8 cellular contexts compared by ENCODE assay signal in genomic region chr1:46303872-46304326, GRCh38. TPM values are rescaled to one million over a fixed set of nuclear protein-coding genes. Genes with fewer than 3 reads are reported as not detected.
DNase-seq lines count a peak whose midpoint lies in the region; ATAC-seq and TF ChIP-seq lines count a peak whose summit lies in the region.

No MANE protein-coding gene starts in this region.

- H3K36me3 Mint-ChIP-seq in CD14-positive monocyte, result peaks cover 2 to 19% of the 10 kb centered on the region in 2 donors
- peaks cover 9% of the 10 kb centered on the region for H3K36me3 Mint-ChIP-seq in natural killer cell treated with Interleukin-12 subunit alpha and Interleukin-12 subunit beta and Interleukin-15 and Interleukin-18, amount 100 ng/mL, for 72 hours

- H3K4me3 Mint-ChIP-seq in CD14-positive monocyte, result peak overlapping the region; percentile 97 to 99
- H3K4me3 Mint-ChIP-seq in natural killer cell treated with Interleukin-12 subunit alpha and Interleukin-12 subunit beta and Interleukin-15 and Interleukin-18, amount 100 ng/mL, for 72 hours, result peak overlapping the region; percentile 99

- TF ChIP-seq CTCF in CD14-positive monocyte (IDR thresholded peaks at IDR 0.05), result no peak
- TF ChIP-seq CTCF in LNCaP clone FGC (IDR thresholded peaks at IDR 0.05; ENCODE audit: control insufficient read depth, extremely low read depth, insufficient read depth), result 0 out of 2 replicates have a peak, but pooled peaks have one; percentile 7
- peak in 1 of 56 donors; percentile 7 for TF ChIP-seq CTCF in dorsolateral prefrontal cortex (IDR thresholded peaks at IDR 0.05 in 54 of 56, conservative IDR thresholded peaks at IDR 0.05 in 2 of 56; ENCODE audit: low read depth in 1 of 56, partially characterized antibody in 56 of 56)

- H3K27ac ChIP-seq in dorsolateral prefrontal cortex, result peak overlapping the region; percentile 58 to 99 (median 96)

- H3K27ac Mint-ChIP-seq in CD14-positive monocyte, result peak overlapping the region; percentile 94 to 99 (median 95)
- H3K27ac Mint-ChIP-seq in natural killer cell treated with Interleukin-12 subunit alpha and Interleukin-12 subunit beta and Interleukin-15 and Interleukin-18, amount 100 ng/mL, for 72 hours, result peak overlapping the region; percentile 95 to 98

- no peaks in the 10 kb centered on the region for H3K27me3 ChIP-seq in dorsolateral prefrontal cortex

- peak overlapping the region; percentile 91 for H3K4me3 ChIP-seq in LNCaP clone FGC (ENCODE audit: low read depth, low read length)
- peak overlapping the region; percentile 63 to 99 (median 93) for H3K4me3 ChIP-seq in dorsolateral prefrontal cortex

- no peak for ATAC-seq in natural killer cell treated with Interleukin-12 subunit alpha and Interleukin-12 subunit beta and Interleukin-15 and Interleukin-18, amount 100 ng/mL, for 72 hours
- ATAC-seq in HG03520 (IDR thresholded peaks at IDR 0.05; ENCODE audit: unreplicated experiment), result no peak

- DNase-seq in CD14-positive monocyte (ENCODE audit: low spot score), result no peak
- no peak for DNase-seq in LNCaP clone FGC (ENCODE audit: low read depth)
- DNase-seq in dorsolateral prefrontal cortex, result no peak
- DNase-seq in natural killer cell treated with Interleukin-12 subunit alpha and Interleukin-12 subunit beta and Interleukin-15 and Interleukin-18, amount 100 ng/mL, for 72 hours (ENCODE audit: low spot score), result no peak
- no peak for DNase-seq in HT-29 (ENCODE audit: low spot score)
- no peak for DNase-seq in T1000 (lab: John Stamatoyannopoulos, UW)
- no peak for DNase-seq in NCI-H2227 treated with DMSO at 0.1 percent for 48 hours (lab: John Stamatoyannopoulos, UW)

- H3K4me1 Mint-ChIP-seq in CD14-positive monocyte, result peaks cover 56% of the 10 kb centered on the region
- H3K4me1 Mint-ChIP-seq in natural killer cell treated with Interleukin-12 subunit alpha and Interleukin-12 subunit beta and Interleukin-15 and Interleukin-18, amount 100 ng/mL, for 72 hours (ENCODE audit: low read depth in 2 of 2), result peaks cover 38 to 40% of the 10 kb centered on the region in 2 donors

- H3K27me3 Mint-ChIP-seq in CD14-positive monocyte (ENCODE audit: low read depth in 3 of 3), result peaks cover 0 to 2% (median 0%) of the 10 kb centered on the region in 3 donors
- no peaks in the 10 kb centered on the region for H3K27me3 Mint-ChIP-seq in natural killer cell treated with Interleukin-12 subunit alpha and Interleukin-12 subunit beta and Interleukin-15 and Interleukin-18, amount 100 ng/mL, for 72 hours

- H3K9me3 Mint-ChIP-seq in CD14-positive monocyte, result no peaks in the 10 kb centered on the region
- H3K9me3 Mint-ChIP-seq in natural killer cell treated with Interleukin-12 subunit alpha and Interleukin-12 subunit beta and Interleukin-15 and Interleukin-18, amount 100 ng/mL, for 72 hours, result no peaks in the 10 kb centered on the region

- intact Hi-C loops in CD14-positive monocyte (cut with micrococcal nuclease), result loop anchor here (1.0 to 5.0 kb wide), 4 partner anchors 37 to 57 kb away; partner anchors contain the start of genes RAD54L (in 2 of the 2) and NSUN4 (in 1 of the 2)
- intact Hi-C loops in dorsolateral prefrontal cortex (cut with DNase I), result loop anchor here (1.0 to 10.0 kb wide), 7 partner anchors 36 to 172 kb away; partner anchors contain the start of genes NSUN4 (in 2 of the 2), PIK3R3 (in 1 of the 2), POMGNT1 (in 1 of the 2) and RAD54L (in 1 of the 2)

RNA-seq across cellular contexts. Expression of gene UQCRH, which starts 0.4 kb away (rescaled TPM):
- polyA plus RNA-seq in CD14-positive monocyte, result 100 to 1,000 TPM; 261 to 266 TPM
- 100 to 1,000 TPM; 114 to 365 (median 249) TPM for total RNA-seq in dorsolateral prefrontal cortex
- total RNA-seq in natural killer cell treated with Interleukin-12 subunit alpha and Interleukin-12 subunit beta and Interleukin-15 and Interleukin-18, amount 100 ng/mL, for 72 hours, result 100 to 1,000 TPM; 236 to 253 TPM
- 412 and 429 TPM in 2 replicates for total RNA-seq in HT-29 (2014; rRNA removed; shearing (Covaris generic))

RNA-seq across cellular contexts. Expression of gene LRRC41, which starts 0.5 kb away (rescaled TPM):
- polyA plus RNA-seq in CD14-positive monocyte, result 10 to 100 TPM; 47.4 to 50.9 TPM
- 10 to 100 TPM; 42.8 to 67.4 (median 56.1) TPM for total RNA-seq in dorsolateral prefrontal cortex
- total RNA-seq in natural killer cell treated with Interleukin-12 subunit alpha and Interleukin-12 subunit beta and Interleukin-15 and Interleukin-18, amount 100 ng/mL, for 72 hours, result 10 to 100 TPM; 43.2 to 45.5 TPM
- total RNA-seq in HT-29 (2014; rRNA removed; shearing (Covaris generic)), result 31.1 and 32.3 TPM in 2 replicates

RNA-seq across cellular contexts. Expression of gene NSUN4, which starts 36.7 kb away (rescaled TPM):
- polyA plus RNA-seq in CD14-positive monocyte, result 10 to 100 TPM in 1 of 2 donors, 1 to 10 TPM in 1; 8.5 to 10.4 TPM
- total RNA-seq in dorsolateral prefrontal cortex, result 10 to 100 TPM; 18.8 to 38.8 (median 25.9) TPM
- total RNA-seq in natural killer cell treated with Interleukin-12 subunit alpha and Interleukin-12 subunit beta and Interleukin-15 and Interleukin-18, amount 100 ng/mL, for 72 hours, result 10 to 100 TPM; 24.0 to 43.8 TPM
- 6.8 and 24.8 TPM in 2 replicates for total RNA-seq in HT-29 (2014; rRNA removed; shearing (Covaris generic))

RNA-seq across cellular contexts. Expression of gene RAD54L, which starts 56.3 kb away (rescaled TPM):
- not detected for polyA plus RNA-seq in CD14-positive monocyte
- total RNA-seq in dorsolateral prefrontal cortex, result 10 to 100 TPM in 1 of 120 experiments, 1 to 10 TPM in 118, under 1 TPM in 1; 0.89 to 10.5 (median 4.8) TPM
- 10 to 100 TPM; 23.3 to 87.5 TPM for total RNA-seq in natural killer cell treated with Interleukin-12 subunit alpha and Interleukin-12 subunit beta and Interleukin-15 and Interleukin-18, amount 100 ng/mL, for 72 hours
- 22.0 and 32.5 TPM in 2 replicates for total RNA-seq in HT-29 (2014; rRNA removed; shearing (Covaris generic))
